In the genomic region with DNA sequence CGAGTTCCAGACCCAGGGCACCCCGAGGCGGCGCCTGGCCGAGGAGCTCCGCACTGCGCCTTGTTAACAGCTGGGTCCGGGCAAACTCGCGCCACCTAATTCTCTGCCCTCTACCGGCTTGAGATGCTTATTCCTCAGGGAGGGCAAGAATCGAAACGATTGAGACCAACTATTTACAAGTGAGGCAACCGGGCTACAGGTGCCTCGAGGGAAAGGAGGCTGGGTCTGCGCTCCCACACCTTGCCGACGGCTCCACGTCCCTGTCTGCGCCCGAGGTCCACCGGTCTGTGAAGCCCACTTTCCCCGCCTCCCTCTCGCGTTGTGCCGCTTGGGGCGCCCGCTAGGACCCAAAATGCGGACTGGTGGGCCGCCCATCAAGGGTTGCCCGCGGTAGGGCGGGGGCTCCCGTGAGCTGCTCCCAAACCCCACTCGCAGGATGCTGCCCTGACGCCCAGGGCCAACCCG, we compare ENCODE assay signal across 8 cellular contexts. TPM values are rescaled to one million over a fixed set of nuclear protein-coding genes. Genes with fewer than 3 reads are reported as not detected.
DNase-seq lines count a peak whose midpoint lies in the region; ATAC-seq lines count a peak whose summit lies in the region.

No MANE protein-coding gene starts in this region.

- H3K9ac ChIP-seq in muscle layer of colon (ENCODE audit: low read length): peak overlapping the region; percentile 75

- ATAC-seq in GM18502 (IDR thresholded peaks at IDR 0.05; ENCODE audit: poor library complexity, unreplicated experiment) (peak; percentile 59), HG02970 (IDR thresholded peaks at IDR 0.05; ENCODE audit: low FRiP score, unreplicated experiment) (peak; percentile 43)

- peak overlapping the region; percentile 47 for H3K27ac ChIP-seq in epithelial cell of prostate
- H3K27ac ChIP-seq in muscle layer of colon (ENCODE audit: low read depth, low read length): peak overlapping the region; percentile 80

- peak overlapping the region; percentile 63 to 81 for H3K4me3 ChIP-seq in muscle layer of colon (ENCODE audit: low read depth in 1 of 2, low read length in 2 of 2)

- H3K36me3 ChIP-seq in muscle layer of colon (ENCODE audit: insufficient read depth, low read length): no peaks in the 10 kb centered on the region

- H3K27me3 ChIP-seq in muscle layer of colon (ENCODE audit: control insufficient read depth in 1 of 2, insufficient read depth in 2 of 2, low read length in 2 of 2): no peaks in the 10 kb centered on the region

- no peaks in the 10 kb centered on the region for H3K9me3 ChIP-seq in muscle layer of colon (ENCODE audit: low read length)

- peaks cover 21% of the 10 kb centered on the region for H3K4me1 ChIP-seq in muscle layer of colon (ENCODE audit: insufficient read depth, low read length)

- DNase-seq in A172 (ENCODE audit: low spot score) (peak; percentile 33), NCI-H69 (lab: John Stamatoyannopoulos, UW) (peak; percentile 80), epithelial cell of prostate (ENCODE audit: low read depth, low spot score) (no peak)
- DNase-seq in activated CD8-positive, alpha-beta memory T cell treated with anti-CD3 and anti-CD28 coated beads, Interleukin-2, amount 50 U/mL, for 48 hours: peak; percentile 82
- peak; percentile 33 to 42 for DNase-seq in stimulated activated CD8-positive, alpha-beta memory T cell treated with anti-CD3 and anti-CD28 coated beads, Interleukin-7, amount 100 ng/mL, for 48 hours (ENCODE audit: extremely low read depth in 1 of 2, low read depth in 1 of 2)

RNA-seq across cellular contexts. Expression of gene AKR1B1, which starts 0.5 kb away (rescaled TPM):
- 83.9 and 97.8 TPM in 2 replicates for total RNA-seq in A172 (2014; rRNA removed; shearing (Covaris generic))
